Comparison of ENCODE assay signal across 28 cellular contexts in the genomic region with DNA sequence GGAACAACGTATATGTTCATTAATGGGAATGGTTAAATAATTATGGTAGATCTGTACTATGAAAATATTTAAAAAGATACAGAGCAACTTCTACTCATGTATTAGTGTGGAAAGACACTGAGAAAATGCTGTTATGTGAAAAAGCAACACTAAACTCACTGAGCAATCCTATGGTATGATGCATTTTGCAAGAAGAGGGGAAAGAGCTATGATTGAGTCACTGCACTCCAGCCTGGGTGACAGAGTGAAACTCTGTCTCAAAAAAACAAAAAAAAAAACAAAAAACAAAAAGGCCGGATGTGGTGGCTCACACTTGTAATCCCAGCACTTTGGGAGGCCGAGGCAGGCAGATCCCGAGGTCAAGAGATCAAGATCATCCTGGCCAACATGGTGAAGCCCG. TPM values are rescaled to one million over a fixed set of nuclear protein-coding genes. Genes with fewer than 3 reads are reported as not detected.
A peak's percentile ranks its signal among the peaks of the same experiment; 100 is the strongest.
DNase-seq lines count a peak whose midpoint lies in the region; TF ChIP-seq lines count a peak whose summit lies in the region.
"Had no signal": no experiment of that assay in that cellular context is flagged by ENCODE, and none has a peak within 500 bp of the region (broad histone marks: within the 10 kb centered on the region; RNA-seq: fewer than 3 reads in every experiment).

No MANE protein-coding gene starts in this region.

- H3K27me3 ChIP-seq in adipocyte (replicated peaks; ENCODE audit: control insufficient read depth, insufficient read depth, low read length) (no peaks in the 10 kb centered on the region), fibroblast of lung (ENCODE audit: control insufficient read depth, insufficient read depth, low read length) (no peaks in the 10 kb centered on the region), subcutaneous abdominal adipose tissue (ENCODE audit: control insufficient read depth in 5 of 5, insufficient read depth in 4 of 5, low read length in 5 of 5) (no peaks in the 10 kb centered on the region)
- H3K27me3 ChIP-seq: hepatocyte, Peyer's patch had no signal

- H3K4me1 ChIP-seq in adipocyte (ENCODE audit: control insufficient read depth, insufficient read depth, low read length) (peaks cover 21% of the 10 kb centered on the region), fibroblast of lung (ENCODE audit: control insufficient read depth, extremely low read depth, insufficient read depth, low read length) (no peaks in the 10 kb centered on the region), subcutaneous abdominal adipose tissue (ENCODE audit: control insufficient read depth in 5 of 5, insufficient read depth in 5 of 5, low read length in 5 of 5) (peaks cover 0 to 19% (median 5%) of the 10 kb centered on the region in 5 donors)
- H3K4me1 ChIP-seq: lower lobe of right lung, Peyer's patch, prostate gland had no signal

- H3K36me3 ChIP-seq in adipocyte (ENCODE audit: control insufficient read depth, insufficient read depth, low read length, severe bottlenecking), result no peaks in the 10 kb centered on the region
- H3K36me3 ChIP-seq in fibroblast of lung (ENCODE audit: control insufficient read depth, insufficient read depth, low read length), result no peaks in the 10 kb centered on the region
- H3K36me3 ChIP-seq in subcutaneous abdominal adipose tissue (ENCODE audit: control insufficient read depth in 5 of 5, insufficient read depth in 5 of 5, low read length in 5 of 5), result no peaks in the 10 kb centered on the region
- H3K36me3 ChIP-seq: lower lobe of right lung, Peyer's patch, prostate gland, WERI-Rb-1 had no signal

- H3K9me3 ChIP-seq in adipocyte (ENCODE audit: control insufficient read depth, low read length), result no peaks in the 10 kb centered on the region
- no peaks in the 10 kb centered on the region for H3K9me3 ChIP-seq in fibroblast of lung (ENCODE audit: control insufficient read depth, insufficient read depth, low read depth, low read length)
- H3K9me3 ChIP-seq in subcutaneous abdominal adipose tissue (ENCODE audit: control insufficient read depth in 5 of 5, low read length in 5 of 5), result no peaks in the 10 kb centered on the region
- H3K9me3 ChIP-seq: lower lobe of right lung, Peyer's patch, prostate gland had no signal

- no peaks in the 10 kb centered on the region for H4K20me1 ChIP-seq in fibroblast of lung (ENCODE audit: control insufficient read depth, extremely low read depth, insufficient read depth, low read length)

- H3K4me2 ChIP-seq in fibroblast of lung (ENCODE audit: extremely low read depth, insufficient read depth, low read length), result no peak overlapping the region
- H3K4me2 ChIP-seq: hepatocyte had no signal

- H3K9ac ChIP-seq in adipocyte (ENCODE audit: low read length), result peak overlapping the region; percentile 51
- no peak overlapping the region for H3K9ac ChIP-seq in fibroblast of lung (ENCODE audit: insufficient read depth, low read length)
- H3K9ac ChIP-seq in subcutaneous abdominal adipose tissue (ENCODE audit: low read length in 5 of 5), result no peak overlapping the region

- no peaks in the 10 kb centered on the region for H3K79me2 ChIP-seq in fibroblast of lung (ENCODE audit: control insufficient read depth, insufficient read depth, low read length)
- H3K79me2 ChIP-seq: hepatocyte had no signal

- no peak for TF ChIP-seq CTCF in fibroblast of lung (conservative IDR thresholded peaks at IDR 0.05 in 1 of 2, IDR thresholded peaks at IDR 0.05 in 1 of 2; ENCODE audit: low read depth in 1 of 2, low read length in 2 of 2)

- H2AFZ ChIP-seq in fibroblast of lung (ENCODE audit: low read length), result no peak overlapping the region
- H2AFZ ChIP-seq: hepatocyte had no signal

- H3K27ac ChIP-seq in fibroblast of lung (ENCODE audit: insufficient read depth, low read length) (no peak overlapping the region), subcutaneous abdominal adipose tissue (ENCODE audit: low read depth, low read length) (peak overlapping the region; percentile 50)
- H3K27ac ChIP-seq: hepatocyte, lower lobe of right lung, Peyer's patch, prostate gland, WERI-Rb-1 had no signal

- DNase-seq in ELR (ENCODE audit: low read depth) (peak; percentile 69), adipocyte (ENCODE audit: low read depth) (no peak), fibroblast of lung (ENCODE audit: low read depth in 2 of 2) (peak; percentile 20 to 31), NCI-H510A treated with DMSO at 0.1 percent for 48 hours (lab: John Stamatoyannopoulos, UW) (no peak), GF-D8 (lab: John Stamatoyannopoulos, UW) (no peak), COLO829 (ENCODE audit: low spot score) (no peak)
- DNase-seq: activated CD4-positive, alpha-beta T cell treated with anti-CD3 and anti-CD28 coated beads for 4 hours; activated CD8-positive, alpha-beta T cell treated with anti-CD3 and anti-CD28 coated beads, Interleukin-2, amount 10 ng/mL, durations not matched to agents 7 days and 5 days; activated naive CD4-positive, alpha-beta T cell treated with anti-CD3 and anti-CD28 coated beads, Interleukin-2, amount 50 U/mL, for 16 hours; anterior cingulate cortex; caudate nucleus; CD4-positive, alpha-beta T cell; effector memory CD8-positive, alpha-beta T cell; H7; lower lobe of right lung; naive thymus-derived CD8-positive, alpha-beta T cell; NCI-H1048; NCI-H1694; NCI-H446; nucleus accumbens; Peyer's patch; stimulated activated CD4-positive, alpha-beta T cell treated with anti-CD3 and anti-CD28 coated beads, Interleukin-15, amount 100 ng/mL, for 24 hours; substantia nigra; SW 1271; WERI-Rb-1 had no signal

- H3K4me3 ChIP-seq in adipocyte (ENCODE audit: low read length), result no peak overlapping the region
- no peak overlapping the region for H3K4me3 ChIP-seq in fibroblast of lung (replicated peaks in 1 of 4; ENCODE audit: control extremely low read depth in 1 of 4, insufficient read depth in 1 of 4, low read depth in 3 of 4, low read length in 4 of 4)
- no peak overlapping the region for H3K4me3 ChIP-seq in subcutaneous abdominal adipose tissue (ENCODE audit: low read depth in 1 of 5, low read length in 5 of 5)
- H3K4me3 ChIP-seq: hepatocyte, lower lobe of right lung, Peyer's patch, prostate gland had no signal

RNA-seq across cellular contexts. Expression of a gene that starts 44.4 kb away (rescaled TPM):
- total RNA-seq in fibroblast of lung, result 152 and 154 TPM in 2 replicates
- polyA plus RNA-seq in fibroblast of lung, result 259 and 277 TPM in 2 replicates
- 229 and 268 TPM in 2 replicates for polyA plus RNA-seq in fibroblast of lung (2012)
- 47.5 and 52.2 TPM in 2 replicates for polyA minus RNA-seq in fibroblast of lung (ENCODE audit: low replicate concordance)

Comparison
In these comparisons a context has a peak if more than half of its experiments do, and no peak if none do; other contexts are left out.
1. DNase-seq: peak in ELR (single experiment) and fibroblast of lung (2 of 2); none in adipocyte (single experiment), NCI-H510A treated with DMSO at 0.1 percent for 48 hours (single experiment), GF-D8 (single experiment) and COLO829 (single experiment).